ENCODE assay signal across 13 cellular contexts in the genomic region with DNA sequence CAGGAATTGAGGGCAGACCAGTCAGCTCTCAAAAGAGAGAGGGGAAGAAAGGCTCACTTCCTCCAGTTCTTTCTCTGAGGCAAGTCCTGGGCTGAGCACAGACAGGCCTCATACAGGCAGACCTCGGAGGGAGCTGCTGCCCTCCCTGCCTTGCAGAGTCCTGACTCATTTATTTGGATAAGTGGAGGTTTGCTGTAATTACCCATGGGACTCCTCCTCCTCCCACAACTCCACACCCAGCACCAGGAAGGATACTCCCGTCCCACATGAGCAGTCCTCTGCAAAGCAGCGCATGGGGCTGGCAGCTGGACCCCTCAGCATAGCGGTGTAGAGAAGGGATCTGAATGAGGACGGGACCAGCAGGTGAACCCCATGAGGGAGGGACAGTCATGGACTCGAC. TPM values are rescaled to one million over a fixed set of nuclear protein-coding genes. Genes with fewer than 3 reads are reported as not detected.
DNase-seq lines count a peak whose midpoint lies in the region; ATAC-seq, FAIRE-seq and TF ChIP-seq lines count a peak whose summit lies in the region.
"Had no signal": no experiment of that assay in that cellular context is flagged by ENCODE, and none has a peak within 500 bp of the region (broad histone marks: within the 10 kb centered on the region; RNA-seq: fewer than 3 reads in every experiment).

No MANE protein-coding gene starts in this region.

- no peak overlapping the region for H3K4me3 ChIP-seq in A549

- FAIRE-seq in A549 (lab: Jason Lieb, UNC), result no peak

- WGBS in A549 (ENCODE audit: missing lambda C conversion rate), result 34% methylated on average over 6 of the region's 6 CpGs

- peaks cover 16% of the 10 kb centered on the region; the same call in 2 of the 3 replicates for H3K4me1 ChIP-seq in A549

- H3K36me3 Mint-ChIP-seq in HFFc6 (ENCODE audit: low read depth), result no peaks in the 10 kb centered on the region
- H3K36me3 Mint-ChIP-seq: CD4-positive, CD25-positive, alpha-beta regulatory T cell; T-cell had no signal

- no peaks in the 10 kb centered on the region for H3K9me3 ChIP-seq in A549

- DNase-seq in A549 (ENCODE audit: low read depth in 1 of 2, low spot score in 1 of 2) (peak in 1 of 2 experiments; percentile 32), HFFc6 (peak; percentile 84), brain pericyte (ENCODE audit: low read depth, low spot score) (peak; percentile 58), left colon (no peak), NCI-H1930 (lab: John Stamatoyannopoulos, UW) (no peak), hypothalamus (lab: John Stamatoyannopoulos, UW) (no peak)
- DNase-seq: CD4-positive, CD25-positive, alpha-beta regulatory T cell; NCI-H2029 treated with DMSO at 0.1 percent for 48 hours; stimulated activated naive CD4-positive, alpha-beta T cell; T-cell had no signal

- peak overlapping the region; percentile 85 for H3K27ac Mint-ChIP-seq in HFFc6
- H3K27ac Mint-ChIP-seq: activated T-helper 2 cell treated with anti-CD3 and anti-CD28 coated beads, Interferon-gamma antibody, Interleukin-2, Interleukin-4, amounts not matched to agents 10 μg/mL and 5 μg/mL and 100 μg/mL, durations not matched to agents 14 hours and 24 hours and 36 hours; T-cell had no signal

- H3K27me3 Mint-ChIP-seq in HFFc6 (ENCODE audit: insufficient read depth), result peaks cover 8% of the 10 kb centered on the region
- H3K27me3 Mint-ChIP-seq: CD4-positive, CD25-positive, alpha-beta regulatory T cell had no signal

- TF ChIP-seq EP300 in A549 (IDR thresholded peaks at IDR 0.05), result no peak

- peaks cover 46% of the 10 kb centered on the region for H3K4me1 Mint-ChIP-seq in HFFc6 (ENCODE audit: low read depth)

- TF ChIP-seq RAD21 in A549 (conservative IDR thresholded peaks at IDR 0.05 in 1 of 2, IDR thresholded peaks at IDR 0.05 in 1 of 2), result no peak

- peak overlapping the region; percentile 32; the same call in 2 of the 3 replicates for H3K4me2 ChIP-seq in A549

- POLR2A ChIA-PET in A549 (lab: Yijun Ruan, JAX), result no interaction called here

- peak overlapping the region in 1 of 2 experiments; percentile 70; a peak in 3 of 6 replicates for H3K27ac ChIP-seq in A549

- TF ChIP-seq CTCF in A549 (IDR thresholded peaks at IDR 0.05), result no peak
- TF ChIP-seq CTCF in HFFc6 (IDR thresholded peaks at IDR 0.05), result no peak

- no peak for TF ChIP-seq POLR2A in A549 (IDR thresholded peaks at IDR 0.05; ENCODE audit: low read length)

- no peaks in the 10 kb centered on the region for H3K9me3 Mint-ChIP-seq in HFFc6
- H3K9me3 Mint-ChIP-seq: activated T-helper 2 cell treated with anti-CD3 and anti-CD28 coated beads, Interferon-gamma antibody, Interleukin-2, Interleukin-4, amounts not matched to agents 10 μg/mL and 5 μg/mL and 100 μg/mL, durations not matched to agents 14 hours and 24 hours and 36 hours; CD4-positive, CD25-positive, alpha-beta regulatory T cell; T-cell had no signal

- CTCF ChIA-PET in A549 (lab: Yijun Ruan, JAX), result interaction anchor here (0.6 to 3.1 kb wide), 3 partner anchors 11 to 18 kb away, joined by 3 to 15 read pairs (median 3); no protein-coding TSS in a partner anchor

- H3K4me3 Mint-ChIP-seq in HFFc6, result no peak overlapping the region
- H3K4me3 Mint-ChIP-seq: CD4-positive, CD25-positive, alpha-beta regulatory T cell; T-cell had no signal

- ATAC-seq in A549 (peak; percentile 83 to 92), left colon (peak; percentile 52), GM19452 (IDR thresholded peaks at IDR 0.05; ENCODE audit: unreplicated experiment) (no peak), GM19395 (IDR thresholded peaks at IDR 0.05; ENCODE audit: unreplicated experiment) (no peak)
- ATAC-seq: T-cell had no signal

- intact Hi-C loops in left colon (cut with DNase I, micrococcal nuclease), result no loop called here

TF ChIP-seq in A549, 52 proteins besides CTCF, POLR2A, EP300 and RAD21:
- TF ChIP-seq FOSL2 (IDR thresholded peaks at IDR 0.05) (no peak), FOSL2 (CRISPR knock-in tag; IDR thresholded peaks at IDR 0.05) (no peak), HOXA7 (CRISPR knock-in tag; IDR thresholded peaks at IDR 0.05) (no peak), HOXB13 (CRISPR knock-in tag; IDR thresholded peaks at IDR 0.05; ENCODE audit: low read depth) (no peak), TFCP2L1 (CRISPR knock-in tag; IDR thresholded peaks at IDR 0.05) (no peak), BHLHE40 (IDR thresholded peaks at IDR 0.05; ENCODE audit: low read depth, low read length) (no peak), PHF8 (IDR thresholded peaks at IDR 0.05; ENCODE audit: borderline replicate concordance, low read depth) (no peak), EHF (CRISPR knock-in tag; IDR thresholded peaks at IDR 0.05) (no peak), ZSCAN20 (CRISPR knock-in tag; IDR thresholded peaks at IDR 0.05) (no peak), RNF2 (IDR thresholded peaks at IDR 0.05; ENCODE audit: borderline replicate concordance, low read depth) (no peak), SREBF2 (IDR thresholded peaks at IDR 0.05) (no peak), MYC (IDR thresholded peaks at IDR 0.05; ENCODE audit: borderline replicate concordance, low read length) (no peak), JUNB (IDR thresholded peaks at IDR 0.05) (no peak), SMC3 (IDR thresholded peaks at IDR 0.05) (no peak), MAZ (IDR thresholded peaks at IDR 0.05; ENCODE audit: borderline replicate concordance, low read depth, low read length) (no peak), RARB (CRISPR knock-in tag; IDR thresholded peaks at IDR 0.05) (no peak), CEBPB (IDR thresholded peaks at IDR 0.05) (no peak), MAFK (IDR thresholded peaks at IDR 0.05; ENCODE audit: partially characterized antibody) (no peak)
- TF ChIP-seq, protein P1, sequence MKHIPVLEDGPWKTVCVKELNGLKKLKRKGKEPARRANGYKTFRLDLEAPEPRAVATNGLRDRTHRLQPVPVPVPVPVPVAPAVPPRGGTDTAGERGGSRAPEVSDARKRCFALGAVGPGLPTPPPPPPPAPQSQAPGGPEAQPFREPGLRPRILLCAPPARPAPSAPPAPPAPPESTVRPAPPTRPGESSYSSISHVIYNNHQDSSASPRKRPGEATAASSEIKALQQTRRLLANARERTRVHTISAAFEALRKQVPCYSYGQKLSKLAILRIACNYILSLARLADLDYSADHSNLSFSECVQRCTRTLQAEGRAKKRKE (CRISPR knock-in tag; IDR thresholded peaks at IDR 0.05; ENCODE audit: low read depth), result no peak
- TF ChIP-seq, protein P2, sequence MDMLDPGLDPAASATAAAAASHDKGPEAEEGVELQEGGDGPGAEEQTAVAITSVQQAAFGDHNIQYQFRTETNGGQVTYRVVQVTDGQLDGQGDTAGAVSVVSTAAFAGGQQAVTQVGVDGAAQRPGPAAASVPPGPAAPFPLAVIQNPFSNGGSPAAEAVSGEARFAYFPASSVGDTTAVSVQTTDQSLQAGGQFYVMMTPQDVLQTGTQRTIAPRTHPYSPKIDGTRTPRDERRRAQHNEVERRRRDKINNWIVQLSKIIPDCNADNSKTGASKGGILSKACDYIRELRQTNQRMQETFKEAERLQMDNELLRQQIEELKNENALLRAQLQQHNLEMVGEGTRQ (IDR thresholded peaks at IDR 0.05), result no peak
TF ChIP-seq in A549: peak in this region for 0.

RNA-seq across cellular contexts. Expression of a gene that starts 13.4 kb away (rescaled TPM):
- polyA plus RNA-seq in A549 (2011; rRNA removed) (not detected in 2 replicates), A549 (2017; fragmentation: RNase III; extraction: RNeasy Plus Mini Kit Qiagen cat#74134 plus additional on column Dnase treatment) (not detected in 3 replicates)
- not detected in 2 replicates for polyA plus RNA-seq in A549 (2012; cell fraction: cytosol; rRNA removed)
- polyA plus RNA-seq in A549 (2012; cell fraction: nucleus; rRNA removed), result not detected in 2 replicates
- polyA minus RNA-seq in A549 (2011; rRNA and poly(A)+ RNA removed), result not detected in 2 replicates
- not detected for total RNA-seq in HFFc6 (2021; fragmentation: NEBNext Ultra II Directional; extraction: Animal tissue kit (Norgen Biotek cat#: 25700))
- total RNA-seq in left colon, result not detected
- total RNA-seq: activated T-helper 2 cell treated with anti-CD3 and anti-CD28 coated beads, Interferon-gamma antibody, Interleukin-2, Interleukin-4, amounts not matched to agents 10 μg/mL and 5 μg/mL and 100 μg/mL, durations not matched to agents 14 hours and 24 hours and 36 hours; CD4-positive, CD25-positive, alpha-beta regulatory T cell; T-cell had no signal
- polyA plus RNA-seq: CD4-positive, CD25-positive, alpha-beta regulatory T cell had no signal

Comparison
In these comparisons a context has a peak if more than half of its experiments do, and no peak if none do; other contexts are left out.
1. ATAC-seq: peak in A549 (2 of 2) and left colon (single experiment); none in GM19452 (single experiment) and GM19395 (single experiment).
2. DNase-seq: peak in HFFc6 (single experiment) and brain pericyte (single experiment); none in left colon (0 of 2), NCI-H1930 (0 of 2) and hypothalamus (0 of 51).